ENCODE assay signal across 23 cellular contexts in the genomic region with DNA sequence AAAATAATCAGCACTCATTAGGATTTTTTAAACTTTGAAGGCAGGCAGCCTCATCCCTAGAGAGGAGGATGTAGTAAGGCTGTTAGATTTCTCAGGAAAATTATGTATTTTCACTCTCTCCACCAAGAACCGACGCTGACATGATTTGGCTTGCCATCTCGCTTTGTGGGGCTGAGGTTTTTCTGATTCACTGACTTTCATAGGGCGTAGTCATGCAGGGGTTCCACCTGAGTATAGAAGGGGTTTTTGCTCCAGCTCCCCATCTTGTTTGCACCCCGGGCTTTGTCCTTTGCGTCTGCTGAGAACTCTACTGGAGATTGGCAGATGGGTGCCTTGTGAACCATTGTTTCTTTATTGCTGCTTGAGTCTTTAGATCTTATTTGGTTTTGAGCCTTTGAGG.
"Had no signal": no experiment of that assay in that cellular context is flagged by ENCODE, and none has a peak within 500 bp of the region (broad histone marks: within the 10 kb centered on the region; RNA-seq: fewer than 3 reads in every experiment).

No MANE protein-coding gene starts in this region.

- H3K9me3 ChIP-seq: ovary had no signal

- H2AFZ ChIP-seq: hepatocyte, neural progenitor cell had no signal

- H3K36me3 ChIP-seq: ovary had no signal

- H3K4me3 ChIP-seq: hepatocyte, lung, neural progenitor cell, ovary, right atrium auricular region, sigmoid colon, skin epidermis, stomach, thoracic aorta, transverse colon had no signal

- H3K9ac ChIP-seq: neural progenitor cell had no signal

- DNase-seq: dermis blood vessel endothelial cell; erythroblast; foreskin keratinocyte; head of caudate nucleus; left colon; left ventricle myocardium superior; mesenchymal stem cell; midbrain; nucleus accumbens; ovary; sigmoid colon; stimulated activated CD4-positive, alpha-beta T cell treated with anti-CD3 and anti-CD28 coated beads, Interleukin-12 subunit alpha, Interleukin-12 subunit beta, amount 100 ng/mL, for 4 hours; stimulated activated naive CD4-positive, alpha-beta T cell; stomach; substantia nigra; transverse colon had no signal

- H3K79me2 ChIP-seq: hepatocyte had no signal

- H3K4me1 ChIP-seq: foreskin keratinocyte, neural progenitor cell, right atrium auricular region, sigmoid colon, stomach, transverse colon had no signal

- H3K27me3 ChIP-seq: foreskin keratinocyte, hepatocyte, neural progenitor cell, ovary, right atrium auricular region, sigmoid colon, stomach, transverse colon had no signal

- H3K4me2 ChIP-seq: hepatocyte, neural progenitor cell had no signal

- H3K27ac ChIP-seq: foreskin keratinocyte, hepatocyte, neural progenitor cell, ovary, right atrium auricular region, sigmoid colon, skin epidermis, stomach, thoracic aorta, transverse colon had no signal

- ATAC-seq: foreskin keratinocyte; left colon; left ventricle myocardium superior; natural killer cell treated with Interleukin-12 subunit alpha and Interleukin-12 subunit beta and Interleukin-15 and Interleukin-18, amount 100 ng/mL, for 72 hours had no signal
